ENCODE assay signal across 7 cellular contexts in genomic region chr10:31770307-31770902, GRCh38.
DNase-seq lines count a peak whose midpoint lies in the region; ATAC-seq, FAIRE-seq and TF ChIP-seq lines count a peak whose summit lies in the region.

No MANE protein-coding gene starts in this region.

- peak; percentile 74 for ATAC-seq in GM18498 (IDR thresholded peaks at IDR 0.05; ENCODE audit: unreplicated experiment)
- ATAC-seq in HG02763 (IDR thresholded peaks at IDR 0.05; ENCODE audit: unreplicated experiment) = peak; percentile 65
- peak; percentile 73 to 91 (median 85) for ATAC-seq in T-cell (replicated peaks in 1 of 4)
- ATAC-seq in GM12878 = peak; percentile 92
- ATAC-seq in left lobe of liver = peak; percentile 96

- TF ChIP-seq RAD21 in GM12878 (IDR thresholded peaks at IDR 0.05; ENCODE audit: insufficient read depth, low read depth, low read length) = peak; percentile 86

- H3K27me3 ChIP-seq in GM12878 (replicated peaks in 1 of 2; ENCODE audit: control insufficient read depth in 2 of 2, insufficient read depth in 2 of 2, low read length in 1 of 2) = no peaks in the 10 kb centered on the region

- no peak overlapping the region for H3K4me3 ChIP-seq in GM12878

- intact Hi-C loops in GM12878 (cut with micrococcal nuclease; ENCODE audit: unreplicated experiment) = loop anchor here (1.0 to 10.0 kb wide), 4 partner anchors 62 to 1044 kb away; no protein-coding TSS in a partner anchor

- no peaks in the 10 kb centered on the region for H3K36me3 ChIP-seq in GM12878 (ENCODE audit: control insufficient read depth in 2 of 2, insufficient read depth in 2 of 2, low read length in 1 of 2)

- no peak overlapping the region for H3K27ac Mint-ChIP-seq in T-cell

- no peaks in the 10 kb centered on the region for H3K27me3 Mint-ChIP-seq in T-cell

- no peak overlapping the region for H3K9ac ChIP-seq in GM12878 (ENCODE audit: control insufficient read depth, insufficient read depth, low read length)

- H3K4me2 ChIP-seq in GM12878 (ENCODE audit: control insufficient read depth, insufficient read depth) = no peak overlapping the region

- peak; percentile 79 to 88 (median 86) for TF ChIP-seq CTCF in GM12878 (IDR thresholded peaks at IDR 0.05 in 2 of 3, conservative IDR thresholded peaks at IDR 0.05 in 1 of 3; ENCODE audit: control insufficient read depth in 2 of 3, extremely low read depth in 1 of 3, insufficient read depth in 1 of 3, low read depth in 3 of 3, low read length in 3 of 3)

- RAD21 ChIA-PET in GM12878 (lab: Charles Lee; ENCODE audit: unreplicated experiment) = interaction anchor here (0.7 to 2.1 kb wide), 12 partner anchors 16 to 1083 kb away, joined by 3 to 10 read pairs (median 4); no protein-coding TSS in a partner anchor

- no peak overlapping the region; the same call in 1 of the 2 replicates for H2AFZ ChIP-seq in GM12878 (ENCODE audit: control insufficient read depth, low read depth, low read length)

- BruUV-seq in GM12878 (replicated peaks; lab: Mats Ljungman, UMichigan) = no TSS peak

- no peak overlapping the region for H3K4me3 Mint-ChIP-seq in T-cell

- CTCF ChIA-PET in T-cell (lab: Charles Lee) (interaction anchor here (0.5 to 2.1 kb wide), 15 partner anchors 10 to 1190 kb away, joined by 3 to 11 read pairs (median 4); partner anchors contain the start of gene ZNF438 (in 1 of the 2)), GM12878 (lab: Yijun Ruan, JAX) (interaction anchor here (0.7 to 3.5 kb wide), 24 partner anchors 9 to 1099 kb away, joined by 3 to 24 read pairs (median 4); no protein-coding TSS in a partner anchor)

- H3K9me3 ChIP-seq in GM12878 (replicated peaks; ENCODE audit: control insufficient read depth, insufficient read depth, low read length) = no peaks in the 10 kb centered on the region; the same call in 2 of the 3 replicates

- no peak for TF ChIP-seq POLR2A in GM12878 (IDR thresholded peaks at IDR 0.05; ENCODE audit: low read depth, low read length)

- H3K27ac ChIP-seq in GM12878 (ENCODE audit: control insufficient read depth, insufficient read depth) = no peak overlapping the region

- no peaks in the 10 kb centered on the region for H3K9me3 Mint-ChIP-seq in T-cell

- FAIRE-seq in GM12878 (lab: Jason Lieb, UNC) = peak; percentile 85

- no peaks in the 10 kb centered on the region for H4K20me1 ChIP-seq in GM12878 (ENCODE audit: control insufficient read depth, insufficient read depth)

- POLR2A ChIA-PET in T-cell (lab: Charles Lee) = interaction anchor here (0.5 to 0.7 kb wide), 2 partner anchors 10 to 338 kb away, joined by 3 read pairs; no protein-coding TSS in a partner anchor
- POLR2A ChIA-PET in GM12878 (lab: Charles Lee) = no interaction called here

- in situ Hi-C loops in GM12878 (cut with MboI) = no loop called here

- H3K4me1 Mint-ChIP-seq in T-cell = peaks cover 0 to 6% (median 1%) of the 10 kb centered on the region in 3 donors

- SMC1A ChIA-PET in GM12878 (lab: Charles Lee; ENCODE audit: uncharacterized antibody, unreplicated experiment) = interaction anchor here (0.8 to 2.5 kb wide), 15 partner anchors 9 to 1018 kb away, joined by 3 to 13 read pairs (median 3); no protein-coding TSS in a partner anchor

- no peaks in the 10 kb centered on the region for H3K4me1 ChIP-seq in GM12878 (ENCODE audit: control insufficient read depth, insufficient read depth, low read length)

- H3K79me2 ChIP-seq in GM12878 (ENCODE audit: control insufficient read depth, insufficient read depth, low read length) = no peaks in the 10 kb centered on the region

- no peak for TF ChIP-seq EP300 in GM12878 (IDR thresholded peaks at IDR 0.05; ENCODE audit: borderline replicate concordance in 1 of 2, control insufficient read depth in 1 of 2, low read depth in 2 of 2, low read length in 2 of 2)

- 41% methylated on average over 8 of the region's 8 CpGs for WGBS in GM12878 (ENCODE audit: insufficient coverage, insufficient replicate concordance, low lambda C conversion rate, missing lambda C conversion rate)

- DNase-seq in T-cell (peak in 32 of 34 experiments; percentile 25 to 69 (median 50)), GM12878 (ENCODE audit: low read depth, low spot score) (no peak), left lobe of liver (ENCODE audit: low spot score) (peak; percentile 58), EL (no peak)
- peak; percentile 38 for DNase-seq in stimulated activated CD8-positive, alpha-beta memory T cell treated with anti-CD3 and anti-CD28 coated beads, Interleukin-7, amount 100 ng/mL, for 24 hours (ENCODE audit: low read depth)

- H3K36me3 Mint-ChIP-seq in T-cell = no peaks in the 10 kb centered on the region

TF ChIP-seq in GM12878, 131 proteins besides CTCF, POLR2A, EP300 and RAD21 (continues in another document):
- 0 out of 4 replicates have a peak, but pooled peaks of 1 of the 2 experiments have one; percentile 23 for TF ChIP-seq BHLHE40 (IDR thresholded peaks at IDR 0.05; ENCODE audit: borderline replicate concordance in 1 of 2, low read depth in 2 of 2, low read length in 1 of 2)
- TF ChIP-seq SMC3 (IDR thresholded peaks at IDR 0.05; ENCODE audit: borderline replicate concordance, low read length) = peak; percentile 97
- TF ChIP-seq CREM (IDR thresholded peaks at IDR 0.05; ENCODE audit: low read depth) = no peak
- no peak for TF ChIP-seq HDAC2 (IDR thresholded peaks at IDR 0.05)
- TF ChIP-seq RAD51 (IDR thresholded peaks at IDR 0.05) = no peak
- TF ChIP-seq YY1 (IDR thresholded peaks at IDR 0.05; ENCODE audit: low read depth, low read length) = peak; percentile 57; the same call in 1 of the 2 replicates
- no peak for TF ChIP-seq SREBF2 (IDR thresholded peaks at IDR 0.05; ENCODE audit: low read length)
- no peak for TF ChIP-seq RB1 (IDR thresholded peaks at IDR 0.05; ENCODE audit: borderline replicate concordance)
- 0 out of 2 replicates have a peak, but pooled peaks have one; percentile 20 for TF ChIP-seq TCF12 (IDR thresholded peaks at IDR 0.05; ENCODE audit: low read depth, low read length)
- TF ChIP-seq PRDM15 (CRISPR knock-in tag; IDR thresholded peaks at IDR 0.05) = no peak
- 0 out of 2 replicates have a peak, but pooled peaks have one; percentile 42 for TF ChIP-seq MAX (IDR thresholded peaks at IDR 0.05; ENCODE audit: low read depth, low read length)
- TF ChIP-seq BACH1 (IDR thresholded peaks at IDR 0.05; ENCODE audit: borderline replicate concordance) = no peak
- no peak for TF ChIP-seq HDGF (IDR thresholded peaks at IDR 0.05)
- TF ChIP-seq POU2F2 (IDR thresholded peaks at IDR 0.05; ENCODE audit: borderline replicate concordance, low read depth, low read length) = 0 out of 3 replicates have a peak, but pooled peaks have one; percentile 13
- no peak for TF ChIP-seq IKZF1 (conservative IDR thresholded peaks at IDR 0.05)
- no peak for TF ChIP-seq HCFC1 (IDR thresholded peaks at IDR 0.05; ENCODE audit: low read length)
- TF ChIP-seq PKNOX1 (IDR thresholded peaks at IDR 0.05) = no peak

Comparison
In these comparisons a context has a peak if more than half of its experiments do, and no peak if none do; other contexts are left out.
1. DNase-seq: peak in T-cell (32 of 34), left lobe of liver (single experiment) and stimulated activated CD8-positive, alpha-beta memory T cell treated with anti-CD3 and anti-CD28 coated beads, Interleukin-7, amount 100 ng/mL, for 24 hours (single experiment); none in GM12878 (single experiment) and EL (single experiment).
2. Peak in every context shown above with its lines, with median percentiles within 50 percentile points of each other: ATAC-seq.